ENCODE assay signal across 8 cellular contexts in the genomic region with DNA sequence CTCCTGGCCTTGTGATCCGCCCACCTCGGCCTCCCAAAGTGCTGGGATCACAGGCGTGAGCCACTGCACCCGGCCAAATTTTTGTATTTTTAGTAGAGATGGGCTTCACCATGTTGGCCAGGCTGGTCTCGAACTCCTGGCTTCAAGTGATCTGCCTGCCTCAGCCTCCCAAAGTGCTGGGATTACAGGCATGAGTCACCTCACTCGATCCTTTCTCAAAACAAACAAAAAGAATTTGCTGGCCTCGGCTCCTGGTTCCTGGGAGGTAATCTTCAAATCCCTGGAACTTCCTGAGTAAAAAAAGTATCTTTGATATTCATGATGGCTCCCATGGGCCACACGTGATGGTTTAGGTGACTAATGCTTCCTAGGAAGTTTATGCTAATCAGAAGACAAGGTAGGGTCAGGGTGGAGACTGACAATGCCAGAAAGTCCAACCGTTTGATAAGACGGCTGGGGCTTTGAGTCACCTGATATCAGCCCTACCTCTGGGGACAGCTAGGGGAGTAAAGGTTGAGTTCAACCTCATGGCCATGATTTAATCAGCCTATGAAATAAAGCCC.
DNase-seq lines count a peak whose midpoint lies in the region; ATAC-seq, FAIRE-seq and TF ChIP-seq lines count a peak whose summit lies in the region.
"Not testable (repeated sequence)": the region's sequence is repeated elsewhere in the genome, so short reads cannot be mapped to it uniquely, and the experiment has no call there.

No MANE protein-coding gene starts in this region.

- H3K27ac ChIP-seq in A549 (peak overlapping the region; percentile 46 to 73), HUES48 (ENCODE audit: low read depth, low read length) (peak overlapping the region; percentile 21)
- H3K27ac ChIP-seq in GM23248; endothelial cell of umbilical vein (ENCODE audit: insufficient read depth, low read depth, low read length): not testable (repeated sequence)

- not testable (repeated sequence) for H3K36me3 ChIP-seq in GM23248 (ENCODE audit: low read depth); HUES48 (ENCODE audit: control insufficient read depth, insufficient read depth, low read length); endothelial cell of umbilical vein (ENCODE audit: control insufficient read depth in 2 of 2, extremely low read depth in 1 of 2, insufficient read depth in 2 of 2, low read length in 2 of 2)

- H3K9me3 ChIP-seq in A549; GM23248 (ENCODE audit: low read depth); HUES48 (ENCODE audit: control insufficient read depth, insufficient read depth, low read length); endothelial cell of umbilical vein (replicated peaks; ENCODE audit: control insufficient read depth, insufficient read depth, low read length): not testable (repeated sequence)

- 38% methylated on average over 10 of the region's 10 CpGs for WGBS in A549 (ENCODE audit: missing lambda C conversion rate)
- 56 to 57% methylated on average over 10 of the region's 10 CpGs for whole genome bisulfite sequencing in GM23248 (ENCODE audit: low coverage in 1 of 2, low lambda C conversion rate in 2 of 2, missing lambda C conversion rate in 2 of 2), 2 experiments

- not testable (repeated sequence) for TF ChIP-seq EP300 in A549 (IDR thresholded peaks at IDR 0.05)

- in situ Hi-C loops in GM23248 (cut with MboI): not testable (repeated sequence)

- not testable (repeated sequence) for TF ChIP-seq CTCF in A549 (IDR thresholded peaks at IDR 0.05); endothelial cell of umbilical vein (IDR thresholded peaks at IDR 0.05; ENCODE audit: extremely low read depth in 1 of 2, insufficient read depth in 1 of 2, low read depth in 1 of 2, low read length in 2 of 2)

- H3K4me1 ChIP-seq in A549 (peaks cover 33% of the 10 kb centered on the region), GM23248 (ENCODE audit: insufficient read depth) (0 out of 2 replicates have a peak, but pooled peaks cover 16% of the 10 kb centered on the region), endothelial cell of umbilical vein (ENCODE audit: control insufficient read depth, extremely low read depth, insufficient read depth, low read length) (peaks cover 10% of the 10 kb centered on the region)
- not testable (repeated sequence) for H3K4me1 ChIP-seq in HUES48 (ENCODE audit: control insufficient read depth, insufficient read depth, low read length)

- not testable (repeated sequence) for FAIRE-seq in A549 (lab: Jason Lieb, UNC)
- FAIRE-seq in RCC 7860 (lab: Jason Lieb, UNC): peak; percentile 60
- FAIRE-seq in endothelial cell of umbilical vein (lab: Jason Lieb, UNC): peak; percentile 66

- H3K79me2 ChIP-seq in GM23248 (ENCODE audit: insufficient read depth); endothelial cell of umbilical vein (ENCODE audit: control insufficient read depth, insufficient read depth, low read length): not testable (repeated sequence)

- H3K4me2 ChIP-seq in A549: peak overlapping the region; percentile 52; the same call in 2 of the 3 replicates
- H3K4me2 ChIP-seq in GM23248 (ENCODE audit: unreplicated experiment); endothelial cell of umbilical vein (ENCODE audit: insufficient read depth, low read length): not testable (repeated sequence)

- peak; percentile 64 to 89 for ATAC-seq in A549

- not testable (repeated sequence) for H4K20me1 ChIP-seq in GM23248 (ENCODE audit: insufficient read depth); endothelial cell of umbilical vein (replicated peaks; ENCODE audit: control insufficient read depth, extremely low read depth, insufficient read depth, low read length)

- CTCF ChIA-PET in A549 (lab: Yijun Ruan, JAX) (interaction anchor here (3.3 kb wide), 1 partner anchor 18 kb away, joined by 15 read pairs; no protein-coding TSS in a partner anchor), endothelial cell of umbilical vein (lab: Charles Lee) (interaction anchor here (1.3 kb wide), 1 partner anchor 12 kb away, joined by 3 read pairs; no protein-coding TSS in a partner anchor)

- POLR2A ChIA-PET in A549 (lab: Yijun Ruan, JAX): interaction anchor here (0.7 kb wide), 1 partner anchor 31 kb away, joined by 5 read pairs; no protein-coding TSS in a partner anchor
- POLR2A ChIA-PET in endothelial cell of umbilical vein (lab: Charles Lee): not testable (repeated sequence)

- TF ChIP-seq RAD21 in A549 (conservative IDR thresholded peaks at IDR 0.05 in 1 of 2, IDR thresholded peaks at IDR 0.05 in 1 of 2): not testable (repeated sequence)

- H2AFZ ChIP-seq in GM23248; endothelial cell of umbilical vein (ENCODE audit: low read depth, low read length): not testable (repeated sequence)

- not testable (repeated sequence) for BruUV-seq in endothelial cell of umbilical vein (replicated peaks; lab: Mats Ljungman, UMichigan)

- H3K27me3 ChIP-seq in GM23248 (replicated peaks; ENCODE audit: insufficient read depth); HUES48 (ENCODE audit: control insufficient read depth, insufficient read depth, low read length); endothelial cell of umbilical vein (ENCODE audit: control insufficient read depth in 2 of 2, insufficient read depth in 2 of 2, low read length in 2 of 2): not testable (repeated sequence)

- TF ChIP-seq POLR2A in A549 (IDR thresholded peaks at IDR 0.05; ENCODE audit: low read length); endothelial cell of umbilical vein (IDR thresholded peaks at IDR 0.05; ENCODE audit: low read depth, low read length): not testable (repeated sequence)

- not testable (repeated sequence) for H3F3A ChIP-seq in GM23248 (ENCODE audit: insufficient read depth)

- intact Hi-C loops in endothelial cell of umbilical vein (cut with micrococcal nuclease): loop anchor here (5.0 kb wide), 1 partner anchor 113 kb away; the partner anchor contains the start of gene NEK6

- H3K9ac ChIP-seq in GM23248; HUES48 (ENCODE audit: low read depth, low read length); endothelial cell of umbilical vein (replicated peaks; ENCODE audit: extremely low read depth, insufficient read depth, low read length): not testable (repeated sequence)

- dilution Hi-C loops in endothelial cell of umbilical vein (cut with MboI; ENCODE audit: extremely low pct_ligation_motif_present, low sequenced_read_pairs): not testable (repeated sequence)

- H3K9me1 ChIP-seq in endothelial cell of umbilical vein (replicated peaks; ENCODE audit: control insufficient read depth, extremely low read depth, insufficient read depth, low read length): not testable (repeated sequence)

- H3K9me2 ChIP-seq in GM23248 (ENCODE audit: insufficient read depth): not testable (repeated sequence)

- H3K4me3 ChIP-seq in A549; GM23248; HUES48 (ENCODE audit: low read depth, low read length); endothelial cell of umbilical vein (replicated peaks in 1 of 3; ENCODE audit: insufficient read depth in 1 of 3, low read depth in 1 of 3, low read length in 3 of 3): not testable (repeated sequence)

- DNase-seq in A549 (ENCODE audit: low read depth in 1 of 2, low spot score in 1 of 2) (peak; percentile 64 to 74), GM23248 (peak; percentile 36), RCC 7860 (ENCODE audit: low spot score) (peak; percentile 87), amniotic epithelial cell (ENCODE audit: low read depth) (peak; percentile 67), endothelial cell of umbilical vein (ENCODE audit: low read depth, low spot score) (peak; percentile 66), iPS DF 19.7 (ENCODE audit: low read depth, low spot score) (peak; percentile 79), mucosa of gallbladder (ENCODE audit: low spot score) (peak; percentile 51)

TF ChIP-seq in A549, 52 proteins besides CTCF, POLR2A, EP300 and RAD21:
- not testable (repeated sequence) for TF ChIP-seq FOSL2 (IDR thresholded peaks at IDR 0.05)
- TF ChIP-seq FOSL2 (CRISPR knock-in tag; IDR thresholded peaks at IDR 0.05): peak; percentile 72
- TF ChIP-seq BHLHE40 (IDR thresholded peaks at IDR 0.05; ENCODE audit: low read depth, low read length): peak; percentile 42; the same call in 1 of the 2 replicates
- TF ChIP-seq, protein P1, sequence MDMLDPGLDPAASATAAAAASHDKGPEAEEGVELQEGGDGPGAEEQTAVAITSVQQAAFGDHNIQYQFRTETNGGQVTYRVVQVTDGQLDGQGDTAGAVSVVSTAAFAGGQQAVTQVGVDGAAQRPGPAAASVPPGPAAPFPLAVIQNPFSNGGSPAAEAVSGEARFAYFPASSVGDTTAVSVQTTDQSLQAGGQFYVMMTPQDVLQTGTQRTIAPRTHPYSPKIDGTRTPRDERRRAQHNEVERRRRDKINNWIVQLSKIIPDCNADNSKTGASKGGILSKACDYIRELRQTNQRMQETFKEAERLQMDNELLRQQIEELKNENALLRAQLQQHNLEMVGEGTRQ (IDR thresholded peaks at IDR 0.05): peak; percentile 84

TF ChIP-seq in endothelial cell of umbilical vein, 7 proteins besides CTCF, POLR2A, EP300 and RAD21:
- TF ChIP-seq POLR2AphosphoS5 (IDR thresholded peaks at IDR 0.05; ENCODE audit: insufficient read depth, low read depth, low read length) (peak; percentile 29), GATA2 (IDR thresholded peaks at IDR 0.05; ENCODE audit: insufficient read depth, insufficient read length, low read depth, low read length) (peak; percentile 57), FOS (IDR thresholded peaks at IDR 0.05; ENCODE audit: borderline replicate concordance, insufficient read depth, low read length) (peak; percentile 8), JUN (IDR thresholded peaks at IDR 0.05; ENCODE audit: borderline replicate concordance, insufficient read depth, insufficient read length, low read depth) (peak; percentile 22)
- TF ChIP-seq, protein P2, sequence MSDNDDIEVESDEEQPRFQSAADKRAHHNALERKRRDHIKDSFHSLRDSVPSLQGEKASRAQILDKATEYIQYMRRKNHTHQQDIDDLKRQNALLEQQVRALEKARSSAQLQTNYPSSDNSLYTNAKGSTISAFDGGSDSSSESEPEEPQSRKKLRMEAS (IDR thresholded peaks at IDR 0.05; ENCODE audit: insufficient read depth, insufficient read length): peak; percentile 35

Comparison
In these comparisons a context has a peak if more than half of its experiments do, and no peak if none do; other contexts are left out.
1. DNase-seq: peak in every context shown above with its lines; median percentile 87 in RCC 7860; 79 in iPS DF 19.7; 69 in A549; 67 in amniotic epithelial cell; 66 in endothelial cell of umbilical vein; 51 in mucosa of gallbladder; 36 in GM23248.